In genomic region chr1:3649342-3650247, GRCh38 we compare ENCODE assay signal across 1 cellular context.
TF ChIP-seq lines count a peak whose summit lies in the region.

TSS of gene WRAP73 (minus strand) at chr1:3650103. CDS start at chr1:3649999, 104 bp downstream.

TF ChIP-seq in HepG2, 621 proteins besides CTCF, POLR2A, EP300 and RAD21 (continued from another document and continues in another):
- TF ChIP-seq, protein P1, sequence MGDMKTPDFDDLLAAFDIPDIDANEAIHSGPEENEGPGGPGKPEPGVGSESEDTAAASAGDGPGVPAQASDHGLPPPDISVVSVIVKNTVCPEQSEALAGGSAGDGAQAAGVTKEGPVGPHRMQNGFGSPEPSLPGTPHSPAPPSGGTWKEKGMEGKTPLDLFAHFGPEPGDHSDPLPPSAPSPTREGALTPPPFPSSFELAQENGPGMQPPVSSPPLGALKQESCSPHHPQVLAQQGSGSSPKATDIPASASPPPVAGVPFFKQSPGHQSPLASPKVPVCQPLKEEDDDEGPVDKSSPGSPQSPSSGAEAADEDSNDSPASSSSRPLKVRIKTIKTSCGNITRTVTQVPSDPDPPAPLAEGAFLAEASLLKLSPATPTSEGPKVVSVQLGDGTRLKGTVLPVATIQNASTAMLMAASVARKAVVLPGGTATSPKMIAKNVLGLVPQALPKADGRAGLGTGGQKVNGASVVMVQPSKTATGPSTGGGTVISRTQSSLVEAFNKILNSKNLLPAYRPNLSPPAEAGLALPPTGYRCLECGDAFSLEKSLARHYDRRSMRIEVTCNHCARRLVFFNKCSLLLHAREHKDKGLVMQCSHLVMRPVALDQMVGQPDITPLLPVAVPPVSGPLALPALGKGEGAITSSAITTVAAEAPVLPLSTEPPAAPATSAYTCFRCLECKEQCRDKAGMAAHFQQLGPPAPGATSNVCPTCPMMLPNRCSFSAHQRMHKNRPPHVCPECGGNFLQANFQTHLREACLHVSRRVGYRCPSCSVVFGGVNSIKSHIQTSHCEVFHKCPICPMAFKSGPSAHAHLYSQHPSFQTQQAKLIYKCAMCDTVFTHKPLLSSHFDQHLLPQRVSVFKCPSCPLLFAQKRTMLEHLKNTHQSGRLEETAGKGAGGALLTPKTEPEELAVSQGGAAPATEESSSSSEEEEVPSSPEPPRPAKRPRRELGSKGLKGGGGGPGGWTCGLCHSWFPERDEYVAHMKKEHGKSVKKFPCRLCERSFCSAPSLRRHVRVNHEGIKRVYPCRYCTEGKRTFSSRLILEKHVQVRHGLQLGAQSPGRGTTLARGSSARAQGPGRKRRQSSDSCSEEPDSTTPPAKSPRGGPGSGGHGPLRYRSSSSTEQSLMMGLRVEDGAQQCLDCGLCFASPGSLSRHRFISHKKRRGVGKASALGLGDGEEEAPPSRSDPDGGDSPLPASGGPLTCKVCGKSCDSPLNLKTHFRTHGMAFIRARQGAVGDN (CRISPR knock-in tag; IDR thresholded peaks at IDR 0.05) = peak; percentile 80
- TF ChIP-seq RBM39 (IDR thresholded peaks at IDR 0.05; ENCODE audit: low read depth, low read length, poor library complexity, severe bottlenecking) = peak; percentile 83
- no peak for TF ChIP-seq ZFYVE20 (CRISPR knock-in tag; IDR thresholded peaks at IDR 0.05; ENCODE audit: borderline replicate concordance, low read depth)
- peak; percentile 53 for TF ChIP-seq ZBTB40 (IDR thresholded peaks at IDR 0.05)
- TF ChIP-seq ZBTB40 (CRISPR knock-in tag; IDR thresholded peaks at IDR 0.05) = no peak
- TF ChIP-seq ZNF235 (CRISPR knock-in tag; IDR thresholded peaks at IDR 0.05; ENCODE audit: borderline replicate concordance) = peak; percentile 80; the same call in 1 of the 2 replicates
- peak; percentile 47; the same call in 1 of the 2 replicates for TF ChIP-seq ESRRA (CRISPR knock-in tag; IDR thresholded peaks at IDR 0.05; ENCODE audit: low read depth)
- TF ChIP-seq SRSF1 (optimal IDR thresholded peaks at IDR 0.05; ENCODE audit: low read depth, low read length) = peak; percentile 82
- TF ChIP-seq HNRNPH1 (optimal IDR thresholded peaks at IDR 0.05; ENCODE audit: low read depth, low read length) = no peak
- TF ChIP-seq, protein P2, sequence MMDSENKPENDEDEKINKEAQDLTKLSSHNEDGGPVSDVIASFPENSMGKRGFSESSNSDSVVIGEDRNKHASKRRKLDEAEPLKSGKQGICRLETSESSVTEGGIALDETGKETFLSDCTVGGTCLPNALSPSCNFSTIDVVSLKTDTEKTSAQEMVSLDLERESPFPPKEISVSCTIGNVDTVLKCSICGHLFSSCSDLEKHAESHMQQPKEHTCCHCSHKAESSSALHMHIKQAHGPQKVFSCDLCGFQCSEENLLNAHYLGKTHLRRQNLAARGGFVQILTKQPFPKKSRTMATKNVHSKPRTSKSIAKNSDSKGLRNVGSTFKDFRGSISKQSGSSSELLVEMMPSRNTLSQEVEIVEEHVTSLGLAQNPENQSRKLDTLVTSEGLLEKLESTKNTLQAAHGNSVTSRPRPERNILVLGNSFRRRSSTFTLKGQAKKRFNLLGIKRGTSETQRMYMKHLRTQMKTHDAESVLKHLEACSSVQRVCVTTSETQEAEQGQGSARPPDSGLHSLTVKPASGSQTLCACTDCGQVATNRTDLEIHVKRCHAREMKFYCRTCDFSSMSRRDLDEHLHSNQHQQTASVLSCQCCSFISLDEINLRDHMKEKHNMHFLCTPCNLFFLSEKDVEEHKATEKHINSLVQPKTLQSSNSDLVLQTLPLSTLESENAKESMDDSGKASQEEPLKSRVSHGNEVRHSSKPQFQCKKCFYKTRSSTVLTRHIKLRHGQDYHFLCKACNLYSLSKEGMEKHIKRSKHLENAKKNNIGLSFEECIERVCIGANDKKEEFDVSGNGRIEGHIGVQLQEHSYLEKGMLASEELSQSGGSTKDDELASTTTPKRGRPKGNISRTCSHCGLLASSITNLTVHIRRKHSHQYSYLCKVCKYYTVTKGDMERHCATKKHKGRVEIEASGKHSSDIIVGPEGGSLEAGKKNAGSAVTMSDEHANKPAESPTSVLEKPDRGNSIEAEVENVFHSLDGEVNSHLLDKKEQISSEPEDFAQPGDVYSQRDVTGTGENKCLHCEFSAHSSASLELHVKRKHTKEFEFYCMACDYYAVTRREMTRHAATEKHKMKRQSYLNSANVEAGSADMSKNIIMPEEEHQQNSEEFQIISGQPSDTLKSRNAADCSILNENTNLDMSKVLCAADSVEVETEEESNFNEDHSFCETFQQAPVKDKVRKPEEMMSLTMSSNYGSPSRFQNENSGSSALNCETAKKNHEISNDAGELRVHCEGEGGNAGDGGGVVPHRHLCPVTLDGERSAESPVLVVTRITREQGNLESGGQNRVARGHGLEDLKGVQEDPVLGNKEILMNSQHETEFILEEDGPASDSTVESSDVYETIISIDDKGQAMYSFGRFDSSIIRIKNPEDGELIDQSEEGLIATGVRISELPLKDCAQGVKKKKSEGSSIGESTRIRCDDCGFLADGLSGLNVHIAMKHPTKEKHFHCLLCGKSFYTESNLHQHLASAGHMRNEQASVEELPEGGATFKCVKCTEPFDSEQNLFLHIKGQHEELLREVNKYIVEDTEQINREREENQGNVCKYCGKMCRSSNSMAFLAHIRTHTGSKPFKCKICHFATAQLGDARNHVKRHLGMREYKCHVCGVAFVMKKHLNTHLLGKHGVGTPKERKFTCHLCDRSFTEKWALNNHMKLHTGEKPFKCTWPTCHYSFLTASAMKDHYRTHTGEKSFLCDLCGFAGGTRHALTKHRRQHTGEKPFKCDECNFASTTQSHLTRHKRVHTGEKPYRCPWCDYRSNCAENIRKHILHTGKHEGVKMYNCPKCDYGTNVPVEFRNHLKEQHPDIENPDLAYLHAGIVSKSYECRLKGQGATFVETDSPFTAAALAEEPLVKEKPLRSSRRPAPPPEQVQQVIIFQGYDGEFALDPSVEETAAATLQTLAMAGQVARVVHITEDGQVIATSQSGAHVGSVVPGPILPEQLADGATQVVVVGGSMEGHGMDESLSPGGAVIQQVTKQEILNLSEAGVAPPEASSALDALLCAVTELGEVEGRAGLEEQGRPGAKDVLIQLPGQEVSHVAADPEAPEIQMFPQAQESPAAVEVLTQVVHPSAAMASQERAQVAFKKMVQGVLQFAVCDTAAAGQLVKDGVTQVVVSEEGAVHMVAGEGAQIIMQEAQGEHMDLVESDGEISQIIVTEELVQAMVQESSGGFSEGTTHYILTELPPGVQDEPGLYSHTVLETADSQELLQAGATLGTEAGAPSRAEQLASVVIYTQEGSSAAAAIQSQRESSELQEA (CRISPR knock-in tag; IDR thresholded peaks at IDR 0.05; ENCODE audit: not compliant biosample characterization) = no peak
- no peak for TF ChIP-seq ZBTB39 (CRISPR knock-in tag; IDR thresholded peaks at IDR 0.05)
- TF ChIP-seq, protein P3, sequence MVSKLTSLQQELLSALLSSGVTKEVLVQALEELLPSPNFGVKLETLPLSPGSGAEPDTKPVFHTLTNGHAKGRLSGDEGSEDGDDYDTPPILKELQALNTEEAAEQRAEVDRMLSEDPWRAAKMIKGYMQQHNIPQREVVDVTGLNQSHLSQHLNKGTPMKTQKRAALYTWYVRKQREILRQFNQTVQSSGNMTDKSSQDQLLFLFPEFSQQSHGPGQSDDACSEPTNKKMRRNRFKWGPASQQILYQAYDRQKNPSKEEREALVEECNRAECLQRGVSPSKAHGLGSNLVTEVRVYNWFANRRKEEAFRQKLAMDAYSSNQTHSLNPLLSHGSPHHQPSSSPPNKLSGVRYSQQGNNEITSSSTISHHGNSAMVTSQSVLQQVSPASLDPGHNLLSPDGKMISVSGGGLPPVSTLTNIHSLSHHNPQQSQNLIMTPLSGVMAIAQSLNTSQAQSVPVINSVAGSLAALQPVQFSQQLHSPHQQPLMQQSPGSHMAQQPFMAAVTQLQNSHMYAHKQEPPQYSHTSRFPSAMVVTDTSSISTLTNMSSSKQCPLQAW (CRISPR knock-in tag; IDR thresholded peaks at IDR 0.05) = peak; percentile 64
- TF ChIP-seq THAP11 (CRISPR knock-in tag; IDR thresholded peaks at IDR 0.05) = peak; percentile 99
- 0 out of 2 replicates have a peak, but pooled peaks have one; percentile 34 for TF ChIP-seq JUN (CRISPR knock-in tag; IDR thresholded peaks at IDR 0.05)
- TF ChIP-seq HOXA7 (CRISPR knock-in tag; IDR thresholded peaks at IDR 0.05) = no peak
- TF ChIP-seq, protein P4, sequence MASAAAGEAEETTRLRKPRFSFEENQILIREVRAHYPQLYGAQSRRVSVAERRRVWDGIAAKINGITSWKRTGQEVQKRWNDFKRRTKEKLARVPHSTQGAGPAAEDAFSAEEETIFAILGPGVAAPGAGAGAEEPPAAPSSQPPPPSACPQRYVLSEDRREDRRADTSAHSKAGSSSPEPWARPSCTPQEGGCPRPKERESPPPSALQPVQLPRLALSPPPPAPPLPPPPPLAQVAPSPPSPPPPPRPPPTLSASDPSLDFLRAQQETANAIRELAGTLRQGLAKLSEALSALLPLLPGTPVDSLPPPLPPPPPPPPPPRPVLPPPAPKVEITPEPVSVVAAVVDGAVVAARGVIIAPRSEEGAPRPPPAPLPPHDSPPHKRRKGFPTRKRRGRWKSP (CRISPR knock-in tag; IDR thresholded peaks at IDR 0.05) = no peak
- TF ChIP-seq ZNF782 (CRISPR knock-in tag; IDR thresholded peaks at IDR 0.05; ENCODE audit: borderline replicate concordance) = peak; percentile 85
- no peak for TF ChIP-seq ZNF841 (CRISPR knock-in tag; IDR thresholded peaks at IDR 0.05; ENCODE audit: borderline replicate concordance)
- TF ChIP-seq ATF2 (CRISPR knock-in tag; IDR thresholded peaks at IDR 0.05) = no peak
- no peak for TF ChIP-seq ZSCAN25 (CRISPR knock-in tag; IDR thresholded peaks at IDR 0.05)
- no peak for TF ChIP-seq ZNF12 (CRISPR knock-in tag; IDR thresholded peaks at IDR 0.05)
